Comparison of ENCODE assay signal across 25 cellular contexts in the genomic region with DNA sequence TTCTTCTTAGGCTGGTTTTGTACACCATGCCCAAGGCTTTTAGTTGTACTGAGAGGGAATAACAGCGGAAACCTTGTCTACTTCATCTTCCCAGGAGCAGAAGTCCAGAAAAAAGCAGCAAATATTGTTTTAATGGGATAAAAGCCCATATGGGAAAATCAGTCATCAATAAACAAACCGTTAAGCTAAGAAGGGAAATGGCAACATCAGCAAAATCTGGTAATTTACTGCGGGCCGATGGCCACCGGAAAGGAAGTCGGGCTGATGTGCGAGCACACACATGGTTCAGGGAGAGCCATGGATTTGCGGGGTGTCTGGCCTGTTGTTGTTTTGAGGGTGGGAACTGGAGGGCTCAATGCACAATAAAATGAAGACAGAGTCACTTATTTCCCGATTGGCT.
"Had no signal": no experiment of that assay in that cellular context is flagged by ENCODE, and none has a peak within 500 bp of the region (broad histone marks: within the 10 kb centered on the region; RNA-seq: fewer than 3 reads in every experiment).

No MANE protein-coding gene starts in this region.

- H3K27me3 ChIP-seq: colonic mucosa, foreskin keratinocyte, left lung had no signal

- H3K27ac Mint-ChIP-seq: dendritic cell treated with granulocyte-macrophage colony-stimulating factor and Interleukin-4, amounts not matched to agents 40 ng/mL and 50 ng/mL, for 4 days; effector memory CD8-positive, alpha-beta T cell; endodermal cell; mesothelial cell of epicardium; naive B cell had no signal

- H3K9me3 Mint-ChIP-seq: dendritic cell treated with granulocyte-macrophage colony-stimulating factor and Interleukin-4, amounts not matched to agents 40 ng/mL and 50 ng/mL, for 4 days; effector memory CD8-positive, alpha-beta T cell; endodermal cell had no signal

- H3K4me3 Mint-ChIP-seq: dendritic cell treated with granulocyte-macrophage colony-stimulating factor and Interleukin-4, amounts not matched to agents 40 ng/mL and 50 ng/mL, for 4 days; effector memory CD8-positive, alpha-beta T cell; endodermal cell; mesothelial cell of epicardium; naive B cell had no signal

- ATAC-seq: effector memory CD8-positive, alpha-beta T cell; esophagus mucosa; foreskin keratinocyte; gastroesophageal sphincter; heart left ventricle; left cardiac atrium; left lung; left ventricle myocardium superior; lower lobe of right lung; mucosa of descending colon had no signal

- H3K4me3 ChIP-seq: colonic mucosa, gastroesophageal sphincter, heart left ventricle, left lung, lower lobe of right lung, mucosa of descending colon had no signal

- H3K9me3 ChIP-seq: colonic mucosa, gastroesophageal sphincter, heart left ventricle, left lung, lower lobe of right lung, mucosa of descending colon had no signal

- H3K4me1 ChIP-seq: colonic mucosa, foreskin keratinocyte, gastroesophageal sphincter, left lung, lower lobe of right lung had no signal

- H3K27ac ChIP-seq: colonic mucosa, epithelial cell of prostate, foreskin keratinocyte, gastroesophageal sphincter, heart left ventricle, left lung, lower lobe of right lung had no signal

- FAIRE-seq: endometrium, frontal cortex, islet of Langerhans, keratinocyte had no signal

- H3K36me3 ChIP-seq: colonic mucosa, gastroesophageal sphincter, heart left ventricle, left lung, lower lobe of right lung had no signal

- H3K36me3 Mint-ChIP-seq: naive B cell had no signal

- H3K4me1 Mint-ChIP-seq: endodermal cell had no signal

- DNase-seq: colonic mucosa; cortex of kidney; effector CD8-positive, alpha-beta T cell; effector memory CD8-positive, alpha-beta T cell; endodermal cell; erythroblast; foreskin keratinocyte; heart left ventricle; hippocampal formation; left cardiac atrium; left lung; left ventricle myocardium superior; lower lobe of right lung; mesenchymal stem cell; mucosa of descending colon; naive B cell had no signal
